14 cellular contexts compared by ENCODE assay signal in the genomic region with DNA sequence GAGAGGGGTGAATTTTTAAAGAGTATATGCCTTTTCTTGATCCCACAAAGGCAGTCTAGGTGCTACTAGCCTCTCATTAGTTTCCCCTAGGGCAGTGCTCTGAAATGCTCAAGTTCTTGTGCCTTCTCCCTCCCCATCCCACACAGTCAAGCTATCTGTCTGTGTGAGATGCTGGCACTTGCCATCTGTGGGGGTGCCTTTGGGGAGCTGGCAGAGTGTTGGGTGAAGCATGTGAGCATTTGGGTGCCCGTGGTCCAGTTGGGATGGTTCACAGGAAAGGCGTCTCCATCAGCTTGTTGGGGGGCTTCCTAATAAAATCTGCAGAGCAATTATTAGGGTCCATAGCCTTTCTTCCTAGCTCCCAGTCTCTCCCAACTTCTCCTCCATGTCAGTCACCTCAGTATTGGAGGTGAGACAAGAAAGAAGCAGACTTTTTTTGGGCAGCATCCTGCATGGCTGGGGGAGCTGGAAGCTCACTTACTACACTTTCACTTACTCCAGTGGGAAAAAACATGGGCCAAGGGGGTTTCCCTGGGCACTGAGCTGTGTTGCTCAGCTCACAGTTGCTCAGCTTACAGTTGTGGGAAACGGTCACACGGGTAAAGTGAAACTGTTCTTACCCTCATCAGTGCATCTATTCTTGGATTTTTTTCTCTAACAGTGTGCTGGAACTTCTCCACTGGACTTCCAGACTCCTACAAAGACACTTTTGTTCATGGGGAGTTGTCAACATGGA. TPM values are rescaled to one million over a fixed set of nuclear protein-coding genes. Genes with fewer than 3 reads are reported as not detected.
A peak's percentile ranks its signal among the peaks of the same experiment; 100 is the strongest.
DNase-seq lines count a peak whose midpoint lies in the region; ATAC-seq, FAIRE-seq and TF ChIP-seq lines count a peak whose summit lies in the region.
"Had no signal": no experiment of that assay in that cellular context is flagged by ENCODE, and none has a peak within 500 bp of the region (broad histone marks: within the 10 kb centered on the region; RNA-seq: fewer than 3 reads in every experiment).

No MANE protein-coding gene starts in this region.

- no TSS peak for BruUV-seq in HepG2 (replicated peaks; lab: Mats Ljungman, UMichigan)

- peaks cover 0 to 11% of the 10 kb centered on the region in 2 experiments; a peak in 2 of 5 replicates for H3K27me3 ChIP-seq in HepG2 (ENCODE audit: control insufficient read depth in 1 of 2, insufficient read depth in 2 of 2, low read length in 2 of 2)
- H3K27me3 ChIP-seq in right lobe of liver: no peaks in the 10 kb centered on the region
- H3K27me3 ChIP-seq in OCI-LY3 (ENCODE audit: low read depth, low read length): no peaks in the 10 kb centered on the region
- no peaks in the 10 kb centered on the region for H3K27me3 ChIP-seq in SJCRH30
- H3K27me3 ChIP-seq: thyroid gland had no signal

- ATAC-seq in HepG2 (no peak), right lobe of liver (no peak), GM21825 (IDR thresholded peaks at IDR 0.05; ENCODE audit: unreplicated experiment) (peak; percentile 80), GM18520 (IDR thresholded peaks at IDR 0.05; ENCODE audit: unreplicated experiment) (no peak)

- H3K9me3 ChIP-seq in HepG2 (ENCODE audit: low read length) (no peaks in the 10 kb centered on the region), right lobe of liver (no peaks in the 10 kb centered on the region), OCI-LY3 (ENCODE audit: insufficient read depth, low read length) (no peaks in the 10 kb centered on the region), SJCRH30 (replicated peaks) (no peaks in the 10 kb centered on the region)
- H3K9me3 ChIP-seq: thyroid gland had no signal

- no peak for FAIRE-seq in HepG2 (lab: Jason Lieb, UNC)
- FAIRE-seq: keratinocyte had no signal

- TF ChIP-seq EP300 in HepG2 (IDR thresholded peaks at IDR 0.05; ENCODE audit: low read depth in 2 of 2, low read length in 2 of 2): no peak
- TF ChIP-seq EP300 in HepG2 (CRISPR knock-in tag; IDR thresholded peaks at IDR 0.05; ENCODE audit: borderline replicate concordance): no peak

- H3K9ac ChIP-seq in HepG2 (ENCODE audit: insufficient read depth, low read depth, low read length) (no peak overlapping the region), OCI-LY3 (ENCODE audit: low read length) (no peak overlapping the region)

- H3K4me3 ChIP-seq in HepG2 (replicated peaks in 1 of 3; ENCODE audit: insufficient read depth in 1 of 3, low read depth in 2 of 3, low read length in 3 of 3) (no peak overlapping the region), right lobe of liver (no peak overlapping the region), OCI-LY3 (ENCODE audit: low read length) (no peak overlapping the region), SJCRH30 (no peak overlapping the region)
- H3K4me3 ChIP-seq: thyroid gland had no signal

- in situ Hi-C loops in HepG2 (cut with HindIII; ENCODE audit: extremely low pct_ligation_motif_present, low pct_unique_long_range_greater_than_20kb): no loop called here

- POLR2A ChIA-PET in HepG2 (lab: Yijun Ruan, JAX): interaction anchor here (0.7 kb wide), 1 partner anchor 35 kb away, joined by 3 read pairs; no protein-coding TSS in a partner anchor

- H3K36me3 ChIP-seq in HepG2 (replicated peaks in 1 of 2; ENCODE audit: control insufficient read depth in 1 of 2, insufficient read depth in 2 of 2, low read length in 2 of 2) (no peaks in the 10 kb centered on the region), right lobe of liver (no peaks in the 10 kb centered on the region), OCI-LY3 (replicated peaks; ENCODE audit: low read depth, low read length) (no peaks in the 10 kb centered on the region), SJCRH30 (no peaks in the 10 kb centered on the region)
- H3K36me3 ChIP-seq: thyroid gland had no signal

- H3K4me2 ChIP-seq in HepG2 (ENCODE audit: low read depth, low read length) (no peak overlapping the region), OCI-LY3 (ENCODE audit: low read length) (peak overlapping the region; percentile 27)

- H2AFZ ChIP-seq in HepG2 (ENCODE audit: low read length): no peak overlapping the region
- 0 out of 2 replicates have a peak overlapping the region, but pooled peaks have one; percentile 6 for H2AFZ ChIP-seq in OCI-LY3 (ENCODE audit: low read depth, low read length)

- CTCF ChIA-PET in HepG2 (lab: Yijun Ruan, JAX; ENCODE audit: low intra/inter-chr PET ratio, low total read pairs): no interaction called here

- no peak for TF ChIP-seq RAD21 in HepG2 (CRISPR knock-in tag; IDR thresholded peaks at IDR 0.05)

- intact Hi-C loops in HepG2 (cut with micrococcal nuclease; ENCODE audit: unreplicated experiment) (no loop called here), right lobe of liver (cut with DNase I) (no loop called here)

- H3K4me1 ChIP-seq in HepG2 (ENCODE audit: insufficient read depth, low read length): peaks cover 34% of the 10 kb centered on the region
- H3K4me1 ChIP-seq in right lobe of liver: no peaks in the 10 kb centered on the region
- H3K4me1 ChIP-seq in OCI-LY3 (ENCODE audit: low read length): peaks cover 9% of the 10 kb centered on the region
- H3K4me1 ChIP-seq in SJCRH30: no peaks in the 10 kb centered on the region
- H3K4me1 ChIP-seq: Caco-2, thyroid gland had no signal

- TF ChIP-seq CTCF in HepG2 (CRISPR knock-in tag; IDR thresholded peaks at IDR 0.05): no peak
- TF ChIP-seq CTCF in right lobe of liver (IDR thresholded peaks at IDR 0.05): no peak
- no peak for TF ChIP-seq CTCF in OCI-LY3 (IDR thresholded peaks at IDR 0.05; ENCODE audit: low read depth, low read length)

- WGBS in HepG2 (ENCODE audit: low lambda C conversion rate): 44% methylated on average over 4 of the region's 4 CpGs
- WGBS in right lobe of liver (ENCODE audit: insufficient coverage, low coverage, low lambda C conversion rate, missing lambda C conversion rate): 63% methylated on average over 2 of the region's 4 CpGs

- DNase-seq in HepG2 (ENCODE audit: low spot score) (no peak), right lobe of liver (no peak), ureter (ENCODE audit: low spot score) (peak; percentile 9), SJCRH30 (no peak), NCI-H748 treated with DMSO at 0.1 percent for 48 hours (lab: John Stamatoyannopoulos, UW) (no peak)
- DNase-seq: GDM1; stimulated activated CD4-positive, alpha-beta T cell treated with anti-CD3 and anti-CD28 coated beads, Interleukin-15, amount 100 ng/mL, for 24 hours; thyroid gland had no signal

- no peak overlapping the region for H3K27ac ChIP-seq in HepG2 (ENCODE audit: extremely low read length, insufficient read depth, low read length)
- H3K27ac ChIP-seq in right lobe of liver: no peak overlapping the region
- no peak overlapping the region for H3K27ac ChIP-seq in OCI-LY3 (ENCODE audit: low read length)
- no peak overlapping the region for H3K27ac ChIP-seq in SJCRH30
- H3K27ac ChIP-seq: thyroid gland had no signal

- H4K20me1 ChIP-seq in HepG2 (ENCODE audit: insufficient read depth, low read length): no peaks in the 10 kb centered on the region
- no peaks in the 10 kb centered on the region for H4K20me1 ChIP-seq in OCI-LY3 (ENCODE audit: insufficient read depth, low read length)

- no peaks in the 10 kb centered on the region for H3K79me2 ChIP-seq in HepG2 (ENCODE audit: insufficient read depth, low read length)
- no peaks in the 10 kb centered on the region for H3K79me2 ChIP-seq in OCI-LY3 (ENCODE audit: low read length)

- TF ChIP-seq POLR2A in HepG2 (IDR thresholded peaks at IDR 0.05; ENCODE audit: insufficient read depth in 1 of 2, low read depth in 2 of 2, low read length in 2 of 2) (no peak), right lobe of liver (IDR thresholded peaks at IDR 0.05) (no peak)

RNA-seq across cellular contexts. Expression of a gene that starts 29.3 kb away (rescaled TPM):
- total RNA-seq in HepG2 (2016; rRNA removed; fragmentation: Illumina TruSeq; extraction: Trizol) (2.5 and 3.0 TPM in 2 replicates), right lobe of liver (10 to 100 TPM; 25.2 to 58.6 (median 41.1) TPM), ureter (2.4 TPM)
- total RNA-seq in HepG2 (2016; cell fraction: cytosol; rRNA removed; fragmentation: Illumina TruSeq; extraction: Trizol; ENCODE audit: low read depth): 1.2 and 1.9 TPM in 2 replicates
- 2.5 and 3.0 TPM in 2 replicates for total RNA-seq in HepG2 (2016; cell fraction: insoluble cytoplasmic fraction; rRNA removed; fragmentation: Illumina TruSeq; extraction: Trizol)
- total RNA-seq in HepG2 (2016; cell fraction: membrane; rRNA removed; fragmentation: Illumina TruSeq; extraction: Trizol): 2.2 and 2.3 TPM in 2 replicates
- 2.7 and 3.4 TPM in 2 replicates for total RNA-seq in HepG2 (2016; cell fraction: nucleus; rRNA removed; fragmentation: Illumina TruSeq; extraction: Trizol)
- polyA plus RNA-seq in HepG2 (2011; rRNA removed): 1.5 and 2.6 TPM in 2 replicates
- 2.8 TPM in 2 replicates for polyA plus RNA-seq in HepG2 (2011; cell fraction: cytosol; rRNA removed)
- polyA plus RNA-seq in HepG2 (2011; cell fraction: nucleus; rRNA removed): 4.0 and 4.6 TPM in 2 replicates
- 1.6 and 1.9 TPM in 2 replicates for polyA plus RNA-seq in HepG2 (2012)
- 0.71 and 0.78 TPM in 2 replicates for polyA plus RNA-seq in HepG2 (2016; cell fraction: cytosol; fragmentation: Illumina TruSeq; extraction: Trizol; ENCODE audit: low read depth)
- polyA plus RNA-seq in HepG2 (2016; cell fraction: insoluble cytoplasmic fraction; fragmentation: Illumina TruSeq; extraction: Trizol; ENCODE audit: low read depth): 2.0 and 3.6 TPM in 2 replicates
- polyA plus RNA-seq in HepG2 (2016; cell fraction: membrane; fragmentation: Illumina TruSeq; extraction: Trizol; ENCODE audit: low read depth): 1.5 TPM in 2 replicates
- 5.0 and 5.6 TPM in 2 replicates for polyA plus RNA-seq in HepG2 (2016; cell fraction: nucleus; fragmentation: Illumina TruSeq; extraction: Trizol; ENCODE audit: insufficient read depth, low read depth)
- 1.8 TPM in 1 of 2 replicates, not detected in the other for polyA minus RNA-seq in HepG2 (2011; rRNA and poly(A)+ RNA removed; ENCODE audit: low replicate concordance)
- 0.69 and 1.3 TPM in 2 replicates for polyA minus RNA-seq in HepG2 (2011; cell fraction: cytosol; rRNA and poly(A)+ RNA removed)
- polyA minus RNA-seq in HepG2 (2011; cell fraction: nucleus; rRNA and poly(A)+ RNA removed): 2.6 and 2.8 TPM in 2 replicates
- total RNA-seq in SJCRH30 (2014; rRNA removed; shearing (Covaris generic)): 0.20 and 0.51 TPM in 2 replicates
- total RNA-seq: Caco-2, H7 had no signal
- polyA plus RNA-seq: keratinocyte had no signal

RNA-seq across cellular contexts. Expression of a gene that starts 33.8 kb away (rescaled TPM):
- total RNA-seq in HepG2 (2016; rRNA removed; fragmentation: Illumina TruSeq; extraction: Trizol) (0.11 TPM in 1 of 2 replicates, not detected in the other), right lobe of liver (under 1 TPM in 5 of 6 experiments, not detected in 1; 0.18 to 0.63 (median 0.31) TPM), ureter (not detected)
- total RNA-seq in HepG2 (2016; cell fraction: cytosol; rRNA removed; fragmentation: Illumina TruSeq; extraction: Trizol; ENCODE audit: low read depth): 0.20 TPM in 1 of 2 replicates, not detected in the other
- 0.19 TPM in 1 of 2 replicates, not detected in the other for total RNA-seq in HepG2 (2016; cell fraction: insoluble cytoplasmic fraction; rRNA removed; fragmentation: Illumina TruSeq; extraction: Trizol)
- total RNA-seq in HepG2 (2016; cell fraction: membrane; rRNA removed; fragmentation: Illumina TruSeq; extraction: Trizol): 0.14 TPM in 1 of 2 replicates, not detected in the other
- total RNA-seq in HepG2 (2016; cell fraction: nucleus; rRNA removed; fragmentation: Illumina TruSeq; extraction: Trizol): 0.25 and 0.43 TPM in 2 replicates
- polyA plus RNA-seq in HepG2 (2011; rRNA removed): 0.04 and 0.08 TPM in 2 replicates
- polyA plus RNA-seq in HepG2 (2011; cell fraction: cytosol; rRNA removed): 0.03 TPM in 1 of 2 replicates, not detected in the other
- 0.07 and 0.16 TPM in 2 replicates for polyA plus RNA-seq in HepG2 (2011; cell fraction: nucleus; rRNA removed)
- polyA plus RNA-seq in HepG2 (2012): not detected in 2 replicates
- not detected in 2 replicates for polyA plus RNA-seq in HepG2 (2016; cell fraction: cytosol; fragmentation: Illumina TruSeq; extraction: Trizol; ENCODE audit: low read depth)
- 0.25 TPM in 1 of 2 replicates, not detected in the other for polyA plus RNA-seq in HepG2 (2016; cell fraction: insoluble cytoplasmic fraction; fragmentation: Illumina TruSeq; extraction: Trizol; ENCODE audit: low read depth)
- 0.08 TPM in 1 of 2 replicates, not detected in the other for polyA plus RNA-seq in HepG2 (2016; cell fraction: membrane; fragmentation: Illumina TruSeq; extraction: Trizol; ENCODE audit: low read depth)
- 0.92 and 1.3 TPM in 2 replicates for polyA plus RNA-seq in HepG2 (2016; cell fraction: nucleus; fragmentation: Illumina TruSeq; extraction: Trizol; ENCODE audit: insufficient read depth, low read depth)
- not detected in 2 replicates for polyA minus RNA-seq in HepG2 (2011; rRNA and poly(A)+ RNA removed; ENCODE audit: low replicate concordance)
- not detected in 2 replicates for polyA minus RNA-seq in HepG2 (2011; cell fraction: cytosol; rRNA and poly(A)+ RNA removed)
- 0.39 TPM in 1 of 2 replicates, not detected in the other for polyA minus RNA-seq in HepG2 (2011; cell fraction: nucleus; rRNA and poly(A)+ RNA removed)
- total RNA-seq in SJCRH30 (2014; rRNA removed; shearing (Covaris generic)): not detected in 2 replicates
- total RNA-seq: Caco-2, H7, thyroid gland had no signal
- polyA plus RNA-seq: keratinocyte had no signal

RNA-seq across cellular contexts. Expression of a gene that starts 49.2 kb away (rescaled TPM):
- total RNA-seq in HepG2 (2016; rRNA removed; fragmentation: Illumina TruSeq; extraction: Trizol): 3,686 and 4,415 TPM in 2 replicates
- 5,456 and 6,100 TPM in 2 replicates for total RNA-seq in HepG2 (2016; cell fraction: cytosol; rRNA removed; fragmentation: Illumina TruSeq; extraction: Trizol; ENCODE audit: low read depth)
- 3,753 and 4,559 TPM in 2 replicates for total RNA-seq in HepG2 (2016; cell fraction: insoluble cytoplasmic fraction; rRNA removed; fragmentation: Illumina TruSeq; extraction: Trizol)
- 7,013 and 7,026 TPM in 2 replicates for total RNA-seq in HepG2 (2016; cell fraction: membrane; rRNA removed; fragmentation: Illumina TruSeq; extraction: Trizol)
- total RNA-seq in HepG2 (2016; cell fraction: nucleus; rRNA removed; fragmentation: Illumina TruSeq; extraction: Trizol): 1,357 and 1,550 TPM in 2 replicates
- polyA plus RNA-seq in HepG2 (2011; rRNA removed): 3,283 and 4,040 TPM in 2 replicates
- polyA plus RNA-seq in HepG2 (2011; cell fraction: cytosol; rRNA removed): 3,092 and 3,668 TPM in 2 replicates
- 687 and 772 TPM in 2 replicates for polyA plus RNA-seq in HepG2 (2011; cell fraction: nucleus; rRNA removed)
- 3,723 and 4,459 TPM in 2 replicates for polyA plus RNA-seq in HepG2 (2012)
- 5,030 and 5,352 TPM in 2 replicates for polyA plus RNA-seq in HepG2 (2016; cell fraction: cytosol; fragmentation: Illumina TruSeq; extraction: Trizol; ENCODE audit: low read depth)
- 4,110 and 4,812 TPM in 2 replicates for polyA plus RNA-seq in HepG2 (2016; cell fraction: insoluble cytoplasmic fraction; fragmentation: Illumina TruSeq; extraction: Trizol; ENCODE audit: low read depth)
- polyA plus RNA-seq in HepG2 (2016; cell fraction: membrane; fragmentation: Illumina TruSeq; extraction: Trizol; ENCODE audit: low read depth): 6,339 and 6,476 TPM in 2 replicates
- 2,377 and 2,486 TPM in 2 replicates for polyA plus RNA-seq in HepG2 (2016; cell fraction: nucleus; fragmentation: Illumina TruSeq; extraction: Trizol; ENCODE audit: insufficient read depth, low read depth)
- 217 and 248 TPM in 2 replicates for polyA minus RNA-seq in HepG2 (2011; rRNA and poly(A)+ RNA removed; ENCODE audit: low replicate concordance)
- polyA minus RNA-seq in HepG2 (2011; cell fraction: cytosol; rRNA and poly(A)+ RNA removed): 598 and 688 TPM in 2 replicates
- polyA minus RNA-seq in HepG2 (2011; cell fraction: nucleus; rRNA and poly(A)+ RNA removed): 243 and 285 TPM in 2 replicates
- total RNA-seq in right lobe of liver: 1,000 to 10,000 TPM in 2 of 6 experiments, 100 to 1,000 TPM in 4; 366 to 1,499 (median 423) TPM
- 1,218 TPM for total RNA-seq in ureter
- 3,864 and 4,028 TPM in 2 replicates for total RNA-seq in SJCRH30 (2014; rRNA removed; shearing (Covaris generic))
